Comparison of ENCODE assay signal across 12 cellular contexts in the genomic region with DNA sequence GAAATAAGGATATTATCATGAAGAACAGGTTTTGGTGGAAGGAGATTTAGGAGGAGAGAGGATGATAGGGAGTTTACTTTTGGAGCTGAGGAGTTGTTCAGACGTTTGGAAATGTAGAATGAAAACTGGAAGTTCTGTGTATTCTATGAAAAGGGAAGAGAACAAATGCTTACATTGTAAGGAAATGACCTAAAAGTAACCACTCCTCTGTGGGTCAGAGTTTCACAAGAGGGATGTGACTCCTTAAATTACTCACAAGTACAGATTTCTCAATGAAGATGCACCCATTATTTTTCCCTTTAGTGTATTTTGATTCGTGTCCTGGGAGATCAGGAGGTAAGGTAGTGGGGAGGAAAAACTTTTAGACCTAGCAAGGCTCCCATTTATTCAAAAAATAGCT. TPM values are rescaled to one million over a fixed set of nuclear protein-coding genes. Genes with fewer than 3 reads are reported as not detected.
DNase-seq lines count a peak whose midpoint lies in the region; ATAC-seq, FAIRE-seq and TF ChIP-seq lines count a peak whose summit lies in the region.
"Had no signal": no experiment of that assay in that cellular context is flagged by ENCODE, and none has a peak within 500 bp of the region (broad histone marks: within the 10 kb centered on the region; RNA-seq: fewer than 3 reads in every experiment).

No MANE protein-coding gene starts in this region.

- ATAC-seq in T-helper 17 cell (no peak), GM21825 (IDR thresholded peaks at IDR 0.05; ENCODE audit: unreplicated experiment) (no peak)
- ATAC-seq: effector memory CD8-positive, alpha-beta T cell; sciatic nerve had no signal

- DNase-seq in H54 (ENCODE audit: insufficient read length, low spot score), result no peak
- DNase-seq in T-helper 17 cell, result no peak
- DNase-seq in foreskin melanocyte, result peak; percentile 79
- no peak for DNase-seq in CD4-positive, alpha-beta memory T cell
- no peak for DNase-seq in GOT3 (lab: John Stamatoyannopoulos, UW)
- no peak for DNase-seq in COR-L47 (lab: John Stamatoyannopoulos, UW)
- DNase-seq: CD4-positive, alpha-beta T cell; effector memory CD8-positive, alpha-beta T cell; NCI-H2171 had no signal

- H3K9me3 Mint-ChIP-seq in CD4-positive, alpha-beta memory T cell, result no peaks in the 10 kb centered on the region
- H3K9me3 Mint-ChIP-seq: CD4-positive, alpha-beta T cell; effector memory CD8-positive, alpha-beta T cell had no signal

- H3K4me1 ChIP-seq in ACC112 (ENCODE audit: control insufficient read depth, insufficient read depth, low read length, unreplicated experiment), result peaks cover 46% of the 10 kb centered on the region
- peaks cover 54% of the 10 kb centered on the region for H3K4me1 ChIP-seq in CD4-positive, alpha-beta memory T cell (ENCODE audit: insufficient read depth, low read length)

- 0 out of 2 replicates have a peak, but pooled peaks cover 2% of the 10 kb centered on the region for H3K36me3 ChIP-seq in ACC112 (ENCODE audit: insufficient read depth, low read length)
- H3K36me3 ChIP-seq in CD4-positive, alpha-beta memory T cell (ENCODE audit: insufficient read depth, low read length), result no peaks in the 10 kb centered on the region

- H3K4me3 ChIP-seq in ACC112 (ENCODE audit: low read depth, low read length), result no peak overlapping the region
- no peak overlapping the region for H3K4me3 ChIP-seq in CD4-positive, alpha-beta memory T cell (ENCODE audit: low read length in 2 of 2)

- H3K27me3 Mint-ChIP-seq in T-helper 17 cell, result no peaks in the 10 kb centered on the region
- no peaks in the 10 kb centered on the region for H3K27me3 Mint-ChIP-seq in CD4-positive, alpha-beta memory T cell
- H3K27me3 Mint-ChIP-seq: CD4-positive, alpha-beta T cell; effector memory CD8-positive, alpha-beta T cell had no signal

- intact Hi-C loops in CD4-positive, alpha-beta memory T cell (cut with micrococcal nuclease), result loop anchor here (10.0 kb wide), 1 partner anchor 788 kb away; a partner anchor contains a TSS

- POLR2A ChIA-PET in CD4-positive, alpha-beta memory T cell (lab: Charles Lee; ENCODE audit: partially characterized antibody), result no interaction called here

- H3K36me3 Mint-ChIP-seq in T-helper 17 cell (ENCODE audit: low read depth), result no peaks in the 10 kb centered on the region
- H3K36me3 Mint-ChIP-seq in CD4-positive, alpha-beta memory T cell, result peaks cover 0 to 18% of the 10 kb centered on the region in 2 donors

- H3K4me3 Mint-ChIP-seq in T-helper 17 cell, result no peak overlapping the region
- peak overlapping the region in 1 of 8 donors; percentile 7 for H3K4me3 Mint-ChIP-seq in CD4-positive, alpha-beta memory T cell

- peak overlapping the region; percentile 79 for H3K27ac Mint-ChIP-seq in T-helper 17 cell
- peak overlapping the region in 2 of 7 donors; percentile 30 to 43 for H3K27ac Mint-ChIP-seq in CD4-positive, alpha-beta memory T cell
- H3K27ac Mint-ChIP-seq: CD4-positive, alpha-beta T cell had no signal

- TF ChIP-seq POLR2A in H54 (IDR thresholded peaks at IDR 0.05; ENCODE audit: low read depth, low read length), result no peak

- FAIRE-seq in H54 (lab: Jason Lieb, UNC), result peak; percentile 90

- no peak overlapping the region for H2AFZ ChIP-seq in ACC112 (ENCODE audit: low read length, unreplicated experiment)

- H3K4me1 Mint-ChIP-seq in T-helper 17 cell, result peaks cover 65% of the 10 kb centered on the region
- peaks cover 49 to 89% (median 72%) of the 10 kb centered on the region in 4 donors for H3K4me1 Mint-ChIP-seq in CD4-positive, alpha-beta memory T cell

- H3K9me3 ChIP-seq in T-helper 17 cell (ENCODE audit: control insufficient read depth, low read length, poor library complexity, severe bottlenecking), result no peaks in the 10 kb centered on the region
- no peaks in the 10 kb centered on the region for H3K9me3 ChIP-seq in CD4-positive, alpha-beta memory T cell (ENCODE audit: control insufficient read depth in 1 of 2, low read length in 2 of 2)

- H3K27ac ChIP-seq in ACC112 (ENCODE audit: low read depth, low read length), result peak overlapping the region; percentile 61
- H3K27ac ChIP-seq in CD4-positive, alpha-beta memory T cell (ENCODE audit: low read depth, low read length), result no peak overlapping the region

- H3K79me2 ChIP-seq in ACC112 (ENCODE audit: control insufficient read depth, insufficient read depth, low read length, unreplicated experiment), result peaks cover 67% of the 10 kb centered on the region

- H3K27me3 ChIP-seq in ACC112 (ENCODE audit: insufficient read depth, low read length), result no peaks in the 10 kb centered on the region
- H3K27me3 ChIP-seq in CD4-positive, alpha-beta memory T cell (ENCODE audit: insufficient read depth, low read length), result no peaks in the 10 kb centered on the region

- CTCF ChIA-PET in CD4-positive, alpha-beta memory T cell (lab: Charles Lee; ENCODE audit: partially characterized antibody), result interaction anchor here (2.4 kb wide), 1 partner anchor 9 kb away, joined by 14 read pairs; no protein-coding TSS in a partner anchor

RNA-seq across cellular contexts. Expression of a gene that starts 4.0 kb away (rescaled TPM):
- total RNA-seq in T-helper 17 cell, result 10 to 100 TPM; 50.8 to 55.4 TPM
- 10 to 100 TPM; 63.3 to 68.2 TPM for total RNA-seq in CD4-positive, alpha-beta memory T cell
- polyA plus RNA-seq in CD4-positive, alpha-beta memory T cell, result 100 to 1,000 TPM; 129 to 136 TPM

RNA-seq across cellular contexts. Expression of a gene that starts 24.6 kb away (rescaled TPM):
- not detected for total RNA-seq in T-helper 17 cell
- total RNA-seq in CD4-positive, alpha-beta memory T cell, result not detected
- polyA plus RNA-seq in CD4-positive, alpha-beta memory T cell, result not detected
- total RNA-seq: CD4-positive, alpha-beta T cell had no signal
